ENCODE assay signal across 9 cellular contexts in the genomic region with DNA sequence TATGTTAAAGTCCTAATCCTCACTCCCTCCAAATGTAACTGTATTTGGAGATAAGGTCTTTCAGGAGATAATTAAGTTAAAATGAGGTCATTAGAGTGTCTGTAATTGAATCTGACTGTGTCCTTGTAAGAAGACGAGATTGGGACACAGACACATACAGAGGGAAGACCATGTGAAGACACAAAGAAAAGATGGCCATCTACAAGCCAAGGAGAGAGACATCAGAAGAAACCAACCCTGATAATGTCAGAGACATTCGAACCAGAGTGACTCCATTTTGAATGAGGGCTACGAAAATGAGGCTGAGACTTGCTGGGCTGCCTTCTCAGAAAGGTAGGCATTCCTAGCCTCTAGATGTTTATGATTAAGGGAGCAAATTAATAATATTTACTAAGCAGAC. TPM values are rescaled to one million over a fixed set of nuclear protein-coding genes. Genes with fewer than 3 reads are reported as not detected.
A peak's percentile ranks its signal among the peaks of the same experiment; 100 is the strongest.
DNase-seq lines count a peak whose midpoint lies in the region; ATAC-seq and TF ChIP-seq lines count a peak whose summit lies in the region.
"Had no signal": no experiment of that assay in that cellular context is flagged by ENCODE, and none has a peak within 500 bp of the region (broad histone marks: within the 10 kb centered on the region; RNA-seq: fewer than 3 reads in every experiment).

No MANE protein-coding gene starts in this region.

- intact Hi-C loops in right cardiac atrium (cut with DNase I) (no loop called here), left ventricle myocardium superior (cut with micrococcal nuclease) (no loop called here), upper lobe of right lung (cut with DNase I) (no loop called here)

- H3K4me1 Mint-ChIP-seq in activated naive CD8-positive, alpha-beta T cell (ENCODE audit: low read depth), result peaks cover 33% of the 10 kb centered on the region

- DNase-seq in right cardiac atrium (no peak), left ventricle myocardium superior (no peak), upper lobe of right lung (no peak), NCI-H1105 (lab: John Stamatoyannopoulos, UW) (no peak)
- DNase-seq: dorsolateral prefrontal cortex had no signal

- TF ChIP-seq CTCF in upper lobe of right lung (IDR thresholded peaks at IDR 0.05), result no peak

- H3K9ac ChIP-seq in mucosa of rectum (ENCODE audit: low read depth in 1 of 2, low read length in 2 of 2), result peak overlapping the region; percentile 53 to 74

- peak overlapping the region; percentile 91 for H3K4me3 Mint-ChIP-seq in activated naive CD8-positive, alpha-beta T cell

- no peaks in the 10 kb centered on the region for H3K9me3 ChIP-seq in right cardiac atrium (ENCODE audit: control insufficient read depth, low read length)
- no peaks in the 10 kb centered on the region for H3K9me3 ChIP-seq in mucosa of rectum (ENCODE audit: control insufficient read depth in 2 of 2, low read length in 2 of 2)
- no peaks in the 10 kb centered on the region for H3K9me3 ChIP-seq in upper lobe of right lung

- H3K27me3 ChIP-seq in right cardiac atrium (ENCODE audit: control insufficient read depth, insufficient read depth) (no peaks in the 10 kb centered on the region), mucosa of rectum (ENCODE audit: control insufficient read depth in 2 of 2, insufficient read depth in 2 of 2, low read length in 2 of 2) (no peaks in the 10 kb centered on the region), upper lobe of right lung (no peaks in the 10 kb centered on the region)
- H3K27me3 ChIP-seq: dorsolateral prefrontal cortex had no signal

- H3K36me3 Mint-ChIP-seq in activated naive CD8-positive, alpha-beta T cell, result peaks cover 16% of the 10 kb centered on the region

- H3K27me3 Mint-ChIP-seq in activated naive CD8-positive, alpha-beta T cell, result no peaks in the 10 kb centered on the region

- H3K4me1 ChIP-seq in right cardiac atrium (ENCODE audit: control insufficient read depth, insufficient read depth, low read length), result peaks cover 5% of the 10 kb centered on the region
- H3K4me1 ChIP-seq in mucosa of rectum (ENCODE audit: control insufficient read depth in 2 of 2, insufficient read depth in 2 of 2, low read length in 2 of 2), result peaks cover 6 to 12% of the 10 kb centered on the region in 2 donors
- peaks cover 20% of the 10 kb centered on the region for H3K4me1 ChIP-seq in upper lobe of right lung

- ATAC-seq in right cardiac atrium (no peak), left ventricle myocardium superior (no peak), upper lobe of right lung (no peak), HG03469 (IDR thresholded peaks at IDR 0.05; ENCODE audit: unreplicated experiment) (no peak), GM21515 (IDR thresholded peaks at IDR 0.05; ENCODE audit: unreplicated experiment) (no peak)

- H3K4me3 ChIP-seq in right cardiac atrium (ENCODE audit: low read length), result peak overlapping the region; percentile 92
- H3K4me3 ChIP-seq in mucosa of rectum (ENCODE audit: low read length in 2 of 2), result peak overlapping the region; percentile 71 to 89
- peak overlapping the region; percentile 64 for H3K4me3 ChIP-seq in upper lobe of right lung

- WGBS in right cardiac atrium, result 71% methylated on average over 3 of the region's 3 CpGs

- H3K9me3 Mint-ChIP-seq in activated naive CD8-positive, alpha-beta T cell (ENCODE audit: low read depth), result no peaks in the 10 kb centered on the region

- peak overlapping the region; percentile 87 for H3K27ac Mint-ChIP-seq in activated naive CD8-positive, alpha-beta T cell

- H3K27ac ChIP-seq in right cardiac atrium (ENCODE audit: low read length) (no peak overlapping the region), mucosa of rectum (ENCODE audit: low read depth in 2 of 2, low read length in 2 of 2) (peak overlapping the region; percentile 63 to 64), upper lobe of right lung (peak overlapping the region; percentile 75)

- peaks cover 6 to 12% of the 10 kb centered on the region in 2 donors for H3K36me3 ChIP-seq in mucosa of rectum (ENCODE audit: control insufficient read depth in 2 of 2, insufficient read depth in 2 of 2, low read length in 2 of 2)
- peaks cover 12% of the 10 kb centered on the region for H3K36me3 ChIP-seq in upper lobe of right lung

RNA-seq across cellular contexts. Expression of a gene that starts 0.5 kb away (rescaled TPM):
- total RNA-seq in right cardiac atrium, result 1 to 10 TPM; 4.3 to 7.4 (median 6.6) TPM
- polyA plus RNA-seq in right cardiac atrium, result 2.8 TPM
- total RNA-seq in left ventricle myocardium superior, result 5.9 TPM
- 46.5 TPM for total RNA-seq in upper lobe of right lung

RNA-seq across cellular contexts. Expression of a gene that starts 30.9 kb away (rescaled TPM):
- total RNA-seq in right cardiac atrium, result 1 to 10 TPM; 3.3 to 5.7 (median 4.1) TPM
- polyA plus RNA-seq in right cardiac atrium, result 1.6 TPM
- 3.5 TPM for total RNA-seq in left ventricle myocardium superior
- 21.2 TPM for total RNA-seq in upper lobe of right lung
